In genomic region chr9:79736051-79736450, GRCh38 we compare ENCODE assay signal across 27 cellular contexts.
"Had no signal": no experiment of that assay in that cellular context is flagged by ENCODE, and none has a peak within 500 bp of the region (broad histone marks: within the 10 kb centered on the region; RNA-seq: fewer than 3 reads in every experiment).

No MANE protein-coding gene starts in this region.

- H3K27ac Mint-ChIP-seq: stimulated activated effector memory CD8-positive, alpha-beta T cell treated with anti-CD3 and anti-CD28 coated beads, Interleukin-12 subunit alpha, Interleukin-12 subunit beta, amount 100 ng/mL, for 72 hours; stimulated activated memory B cell treated with anti-CD40 and anti-IgM and Interleukin-4, amounts not matched to agents 10 μg/mL and 1 μg/mL and 100 μg/mL, for 72 hours; stimulated activated naive B cell treated with anti-CD40 and anti-IgM and Interleukin-4, amounts not matched to agents 10 μg/mL and 1 μg/mL and 100 μg/mL, for 72 hours; stimulated activated naive CD8-positive, alpha-beta T cell treated with anti-CD3 and anti-CD28 coated beads, Interleukin-15, Interleukin-2, amounts not matched to agents 100 ng/mL and 50 ng/mL, for 24 hours; type B pancreatic cell had no signal

- H3K36me3 ChIP-seq: stomach, suprapubic skin, thoracic aorta, thyroid gland, tibial artery, tibial nerve, transverse colon, upper lobe of left lung, upper lobe of right lung, uterus, vagina had no signal

- H3K4me3 Mint-ChIP-seq: stimulated activated effector memory CD8-positive, alpha-beta T cell treated with anti-CD3 and anti-CD28 coated beads, Interleukin-12 subunit alpha, Interleukin-12 subunit beta, amount 100 ng/mL, for 72 hours; stimulated activated memory B cell treated with anti-CD40 and anti-IgM and Interleukin-4, amounts not matched to agents 10 μg/mL and 1 μg/mL and 100 μg/mL, for 72 hours; stimulated activated naive B cell treated with anti-CD40 and anti-IgM and Interleukin-4, amounts not matched to agents 10 μg/mL and 1 μg/mL and 100 μg/mL, for 72 hours; stimulated activated naive CD8-positive, alpha-beta T cell treated with anti-CD3 and anti-CD28 coated beads, Interleukin-15, amount 100 ng/mL, for 72 hours; stimulated activated naive CD8-positive, alpha-beta T cell treated with anti-CD3 and anti-CD28 coated beads, Interleukin-15, Interleukin-2, amounts not matched to agents 100 ng/mL and 50 ng/mL, for 24 hours; type B pancreatic cell had no signal

- H3K4me3 ChIP-seq: stomach, suprapubic skin, testis, thoracic aorta, thyroid gland, tibial artery, tibial nerve, transverse colon, upper lobe of left lung, upper lobe of right lung, uterus, vagina had no signal

- H3K4me1 ChIP-seq: stomach, suprapubic skin, testis, thyroid gland, tibial artery, tibial nerve, transverse colon, upper lobe of left lung, upper lobe of right lung, uterus had no signal

- ATAC-seq: stimulated activated effector memory CD8-positive, alpha-beta T cell treated with anti-CD3 and anti-CD28 coated beads, Interleukin-12 subunit alpha, Interleukin-12 subunit beta, amount 100 ng/mL, for 72 hours; stimulated activated naive B cell treated with anti-CD40 and anti-IgM and Interleukin-4, amounts not matched to agents 10 μg/mL and 1 μg/mL and 100 μg/mL, for 72 hours; stimulated activated naive CD8-positive, alpha-beta T cell treated with anti-CD3 and anti-CD28 coated beads, Interleukin-15, amount 100 ng/mL, for 72 hours; stimulated activated naive CD8-positive, alpha-beta T cell treated with anti-CD3 and anti-CD28 coated beads, Interleukin-15, Interleukin-2, amounts not matched to agents 100 U/mL and 50 U/mL, for 24 hours had no signal

- H3K27ac ChIP-seq: stomach, suprapubic skin, testis, thoracic aorta, thyroid gland, tibial artery, tibial nerve, transverse colon, upper lobe of left lung, upper lobe of right lung, uterus, vagina had no signal

- H3K36me3 Mint-ChIP-seq: stimulated activated effector memory CD8-positive, alpha-beta T cell treated with anti-CD3 and anti-CD28 coated beads, Interleukin-12 subunit alpha, Interleukin-12 subunit beta, amount 100 ng/mL, for 72 hours had no signal

- H3K27me3 ChIP-seq: stomach, suprapubic skin, testis, thyroid gland, tibial artery, tibial nerve, transverse colon, upper lobe of left lung, upper lobe of right lung, uterus, vagina had no signal

- H3K9me3 ChIP-seq: stomach, suprapubic skin, testis, thoracic aorta, thyroid gland, tibial artery, transverse colon, upper lobe of left lung, upper lobe of right lung, uterus, vagina had no signal

- DNase-seq: stimulated activated CD4-positive, alpha-beta T cell treated with anti-CD3 and anti-CD28 coated beads, Interleukin-2, amount 100 ng/mL, for 48 hours; stimulated activated CD4-positive, alpha-beta T cell treated with anti-CD3 and anti-CD28 coated beads, Interleukin-4, amount 100 ng/mL, for 1 hour; stimulated activated CD4-positive, alpha-beta T cell treated with anti-CD3 and anti-CD28 coated beads, Interleukin-4, amount 100 ng/mL, for 24 hours; stimulated activated CD4-positive, alpha-beta T cell treated with anti-CD3 and anti-CD28 coated beads, Interleukin-4, amount 100 ng/mL, for 4 hours; stimulated activated CD8-positive, alpha-beta memory T cell treated with anti-CD3 and anti-CD28 coated beads, Interleukin-4, amount 100 ng/mL, for 48 hours; stimulated activated naive B cell treated with anti-CD40 and anti-IgM and Interleukin-4, amounts not matched to agents 10 μg/mL and 1 μg/mL and 100 μg/mL, for 72 hours; stimulated activated naive CD4-positive, alpha-beta T cell; stimulated activated naive CD4-positive, alpha-beta T cell treated with Interleukin-2 at 50 U/mL for 16 hours; stimulated activated naive CD8-positive, alpha-beta T cell treated with anti-CD3 and anti-CD28 coated beads, Interleukin-15, amount 100 ng/mL, for 72 hours; stimulated activated naive CD8-positive, alpha-beta T cell treated with anti-CD3 and anti-CD28 coated beads, Interleukin-15, Interleukin-2, amounts not matched to agents 100 U/mL and 50 U/mL, for 24 hours; stomach; substantia nigra; thyroid gland; tibial artery; transverse colon; upper lobe of right lung; uterus had no signal

- H3K27me3 Mint-ChIP-seq: stimulated activated memory B cell treated with anti-CD40 and anti-IgM and Interleukin-4, amounts not matched to agents 10 μg/mL and 1 μg/mL and 100 μg/mL, for 72 hours; stimulated activated naive CD8-positive, alpha-beta T cell treated with anti-CD3 and anti-CD28 coated beads, Interleukin-15, amount 100 ng/mL, for 72 hours; stimulated activated naive CD8-positive, alpha-beta T cell treated with anti-CD3 and anti-CD28 coated beads, Interleukin-15, Interleukin-2, amounts not matched to agents 100 ng/mL and 50 ng/mL, for 24 hours; type B pancreatic cell had no signal
